ENCODE assay signal across 1 cellular context in the genomic region with DNA sequence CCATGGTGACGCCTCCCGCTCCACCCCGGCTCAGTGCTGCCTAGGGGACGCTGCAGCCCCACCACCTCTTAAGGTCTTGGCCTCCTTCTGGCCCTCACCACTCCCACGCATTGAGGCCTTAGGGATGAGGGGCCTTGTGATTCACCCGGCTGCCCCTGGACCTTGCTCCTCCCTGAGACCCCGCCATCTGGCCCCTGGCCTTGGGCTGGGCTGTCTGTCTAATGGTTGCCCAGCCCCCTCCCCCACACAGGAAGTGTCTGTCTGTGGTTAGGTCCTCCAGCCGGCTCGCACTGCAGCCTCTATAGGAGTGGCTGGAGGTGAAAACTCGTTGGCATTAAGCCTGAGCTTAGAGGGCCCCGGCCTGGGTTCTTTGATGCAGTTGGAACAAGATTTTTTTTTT.
TF ChIP-seq lines count a peak whose summit lies in the region.

No MANE protein-coding gene starts in this region.

TF ChIP-seq in HepG2, 621 proteins besides CTCF, POLR2A, EP300 and RAD21 (continues in another document):
- no peak for TF ChIP-seq GABPA (IDR thresholded peaks at IDR 0.05; ENCODE audit: low read depth, low read length)
- peak; percentile 45 for TF ChIP-seq GABPA (CRISPR knock-in tag; IDR thresholded peaks at IDR 0.05; ENCODE audit: low read depth)
- no peak for TF ChIP-seq MBD4 (IDR thresholded peaks at IDR 0.05; ENCODE audit: borderline replicate concordance, low read length)
- peak; percentile 51 for TF ChIP-seq GABPB1 (CRISPR knock-in tag; IDR thresholded peaks at IDR 0.05)
- TF ChIP-seq KLF13 (CRISPR knock-in tag; IDR thresholded peaks at IDR 0.05), result no peak
- no peak for TF ChIP-seq NONO (IDR thresholded peaks at IDR 0.05)
- no peak for TF ChIP-seq NONO (CRISPR knock-in tag; conservative IDR thresholded peaks at IDR 0.05)
- TF ChIP-seq, protein P1, sequence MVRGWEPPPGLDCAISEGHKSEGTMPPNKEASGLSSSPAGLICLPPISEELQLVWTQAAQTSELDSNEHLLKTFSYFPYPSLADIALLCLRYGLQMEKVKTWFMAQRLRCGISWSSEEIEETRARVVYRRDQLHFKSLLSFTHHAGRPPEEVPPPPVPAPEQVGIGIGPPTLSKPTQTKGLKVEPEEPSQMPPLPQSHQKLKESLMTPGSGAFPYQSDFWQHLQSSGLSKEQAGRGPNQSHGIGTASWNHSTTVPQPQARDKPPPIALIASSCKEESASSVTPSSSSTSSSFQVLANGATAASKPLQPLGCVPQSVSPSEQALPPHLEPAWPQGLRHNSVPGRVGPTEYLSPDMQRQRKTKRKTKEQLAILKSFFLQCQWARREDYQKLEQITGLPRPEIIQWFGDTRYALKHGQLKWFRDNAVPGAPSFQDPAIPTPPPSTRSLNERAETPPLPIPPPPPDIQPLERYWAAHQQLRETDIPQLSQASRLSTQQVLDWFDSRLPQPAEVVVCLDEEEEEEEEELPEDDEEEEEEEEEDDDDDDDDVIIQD (CRISPR knock-in tag; IDR thresholded peaks at IDR 0.05; ENCODE audit: low read depth), result peak; percentile 66; the same call in 1 of the 2 replicates
- TF ChIP-seq ZNF569 (CRISPR knock-in tag; IDR thresholded peaks at IDR 0.05; ENCODE audit: borderline replicate concordance), result no peak
- TF ChIP-seq, protein P2, sequence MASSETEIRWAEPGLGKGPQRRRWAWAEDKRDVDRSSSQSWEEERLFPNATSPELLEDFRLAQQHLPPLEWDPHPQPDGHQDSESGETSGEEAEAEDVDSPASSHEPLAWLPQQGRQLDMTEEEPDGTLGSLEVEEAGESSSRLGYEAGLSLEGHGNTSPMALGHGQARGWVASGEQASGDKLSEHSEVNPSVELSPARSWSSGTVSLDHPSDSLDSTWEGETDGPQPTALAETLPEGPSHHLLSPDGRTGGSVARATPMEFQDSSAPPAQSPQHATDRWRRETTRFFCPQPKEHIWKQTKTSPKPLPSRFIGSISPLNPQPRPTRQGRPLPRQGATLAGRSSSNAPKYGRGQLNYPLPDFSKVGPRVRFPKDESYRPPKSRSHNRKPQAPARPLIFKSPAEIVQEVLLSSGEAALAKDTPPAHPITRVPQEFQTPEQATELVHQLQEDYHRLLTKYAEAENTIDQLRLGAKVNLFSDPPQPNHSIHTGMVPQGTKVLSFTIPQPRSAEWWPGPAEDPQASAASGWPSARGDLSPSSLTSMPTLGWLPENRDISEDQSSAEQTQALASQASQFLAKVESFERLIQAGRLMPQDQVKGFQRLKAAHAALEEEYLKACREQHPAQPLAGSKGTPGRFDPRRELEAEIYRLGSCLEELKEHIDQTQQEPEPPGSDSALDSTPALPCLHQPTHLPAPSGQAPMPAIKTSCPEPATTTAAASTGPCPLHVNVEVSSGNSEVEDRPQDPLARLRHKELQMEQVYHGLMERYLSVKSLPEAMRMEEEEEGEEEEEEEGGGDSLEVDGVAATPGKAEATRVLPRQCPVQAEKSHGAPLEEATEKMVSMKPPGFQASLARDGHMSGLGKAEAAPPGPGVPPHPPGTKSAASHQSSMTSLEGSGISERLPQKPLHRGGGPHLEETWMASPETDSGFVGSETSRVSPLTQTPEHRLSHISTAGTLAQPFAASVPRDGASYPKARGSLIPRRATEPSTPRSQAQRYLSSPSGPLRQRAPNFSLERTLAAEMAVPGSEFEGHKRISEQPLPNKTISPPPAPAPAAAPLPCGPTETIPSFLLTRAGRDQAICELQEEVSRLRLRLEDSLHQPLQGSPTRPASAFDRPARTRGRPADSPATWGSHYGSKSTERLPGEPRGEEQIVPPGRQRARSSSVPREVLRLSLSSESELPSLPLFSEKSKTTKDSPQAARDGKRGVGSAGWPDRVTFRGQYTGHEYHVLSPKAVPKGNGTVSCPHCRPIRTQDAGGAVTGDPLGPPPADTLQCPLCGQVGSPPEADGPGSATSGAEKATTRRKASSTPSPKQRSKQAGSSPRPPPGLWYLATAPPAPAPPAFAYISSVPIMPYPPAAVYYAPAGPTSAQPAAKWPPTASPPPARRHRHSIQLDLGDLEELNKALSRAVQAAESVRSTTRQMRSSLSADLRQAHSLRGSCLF (CRISPR knock-in tag; IDR thresholded peaks at IDR 0.05; ENCODE audit: borderline replicate concordance), result no peak
- 0 out of 2 replicates have a peak, but pooled peaks have one; percentile 24 for TF ChIP-seq ZBTB38 (CRISPR knock-in tag; IDR thresholded peaks at IDR 0.05)
- TF ChIP-seq MEF2D (CRISPR knock-in tag; IDR thresholded peaks at IDR 0.05), result no peak
- TF ChIP-seq ZNF281 (CRISPR knock-in tag; IDR thresholded peaks at IDR 0.05; ENCODE audit: borderline replicate concordance), result peak; percentile 85
- TF ChIP-seq, protein P3, sequence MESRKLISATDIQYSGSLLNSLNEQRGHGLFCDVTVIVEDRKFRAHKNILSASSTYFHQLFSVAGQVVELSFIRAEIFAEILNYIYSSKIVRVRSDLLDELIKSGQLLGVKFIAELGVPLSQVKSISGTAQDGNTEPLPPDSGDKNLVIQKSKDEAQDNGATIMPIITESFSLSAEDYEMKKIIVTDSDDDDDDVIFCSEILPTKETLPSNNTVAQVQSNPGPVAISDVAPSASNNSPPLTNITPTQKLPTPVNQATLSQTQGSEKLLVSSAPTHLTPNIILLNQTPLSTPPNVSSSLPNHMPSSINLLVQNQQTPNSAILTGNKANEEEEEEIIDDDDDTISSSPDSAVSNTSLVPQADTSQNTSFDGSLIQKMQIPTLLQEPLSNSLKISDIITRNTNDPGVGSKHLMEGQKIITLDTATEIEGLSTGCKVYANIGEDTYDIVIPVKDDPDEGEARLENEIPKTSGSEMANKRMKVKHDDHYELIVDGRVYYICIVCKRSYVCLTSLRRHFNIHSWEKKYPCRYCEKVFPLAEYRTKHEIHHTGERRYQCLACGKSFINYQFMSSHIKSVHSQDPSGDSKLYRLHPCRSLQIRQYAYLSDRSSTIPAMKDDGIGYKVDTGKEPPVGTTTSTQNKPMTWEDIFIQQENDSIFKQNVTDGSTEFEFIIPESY (CRISPR knock-in tag; IDR thresholded peaks at IDR 0.05), result peak; percentile 69; the same call in 1 of the 2 replicates
- peak; percentile 54; the same call in 1 of the 2 replicates for TF ChIP-seq SALL1 (CRISPR knock-in tag; IDR thresholded peaks at IDR 0.05)
- TF ChIP-seq, protein P4, sequence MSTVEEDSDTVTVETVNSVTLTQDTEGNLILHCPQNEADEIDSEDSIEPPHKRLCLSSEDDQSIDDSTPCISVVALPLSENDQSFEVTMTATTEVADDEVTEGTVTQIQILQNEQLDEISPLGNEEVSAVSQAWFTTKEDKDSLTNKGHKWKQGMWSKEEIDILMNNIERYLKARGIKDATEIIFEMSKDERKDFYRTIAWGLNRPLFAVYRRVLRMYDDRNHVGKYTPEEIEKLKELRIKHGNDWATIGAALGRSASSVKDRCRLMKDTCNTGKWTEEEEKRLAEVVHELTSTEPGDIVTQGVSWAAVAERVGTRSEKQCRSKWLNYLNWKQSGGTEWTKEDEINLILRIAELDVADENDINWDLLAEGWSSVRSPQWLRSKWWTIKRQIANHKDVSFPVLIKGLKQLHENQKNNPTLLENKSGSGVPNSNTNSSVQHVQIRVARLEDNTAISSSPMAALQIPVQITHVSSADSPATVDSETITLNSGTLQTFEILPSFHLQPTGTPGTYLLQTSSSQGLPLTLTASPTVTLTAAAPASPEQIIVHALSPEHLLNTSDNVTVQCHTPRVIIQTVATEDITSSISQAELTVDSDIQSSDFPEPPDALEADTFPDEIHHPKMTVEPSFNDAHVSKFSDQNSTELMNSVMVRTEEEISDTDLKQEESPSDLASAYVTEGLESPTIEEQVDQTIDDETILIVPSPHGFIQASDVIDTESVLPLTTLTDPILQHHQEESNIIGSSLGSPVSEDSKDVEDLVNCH (CRISPR knock-in tag; IDR thresholded peaks at IDR 0.05), result no peak
- no peak for TF ChIP-seq NFIB (CRISPR knock-in tag; IDR thresholded peaks at IDR 0.05; ENCODE audit: borderline replicate concordance)
- TF ChIP-seq FOSL2 (CRISPR knock-in tag; IDR thresholded peaks at IDR 0.05), result 0 out of 2 replicates have a peak, but pooled peaks have one; percentile 19
- TF ChIP-seq, protein P5, sequence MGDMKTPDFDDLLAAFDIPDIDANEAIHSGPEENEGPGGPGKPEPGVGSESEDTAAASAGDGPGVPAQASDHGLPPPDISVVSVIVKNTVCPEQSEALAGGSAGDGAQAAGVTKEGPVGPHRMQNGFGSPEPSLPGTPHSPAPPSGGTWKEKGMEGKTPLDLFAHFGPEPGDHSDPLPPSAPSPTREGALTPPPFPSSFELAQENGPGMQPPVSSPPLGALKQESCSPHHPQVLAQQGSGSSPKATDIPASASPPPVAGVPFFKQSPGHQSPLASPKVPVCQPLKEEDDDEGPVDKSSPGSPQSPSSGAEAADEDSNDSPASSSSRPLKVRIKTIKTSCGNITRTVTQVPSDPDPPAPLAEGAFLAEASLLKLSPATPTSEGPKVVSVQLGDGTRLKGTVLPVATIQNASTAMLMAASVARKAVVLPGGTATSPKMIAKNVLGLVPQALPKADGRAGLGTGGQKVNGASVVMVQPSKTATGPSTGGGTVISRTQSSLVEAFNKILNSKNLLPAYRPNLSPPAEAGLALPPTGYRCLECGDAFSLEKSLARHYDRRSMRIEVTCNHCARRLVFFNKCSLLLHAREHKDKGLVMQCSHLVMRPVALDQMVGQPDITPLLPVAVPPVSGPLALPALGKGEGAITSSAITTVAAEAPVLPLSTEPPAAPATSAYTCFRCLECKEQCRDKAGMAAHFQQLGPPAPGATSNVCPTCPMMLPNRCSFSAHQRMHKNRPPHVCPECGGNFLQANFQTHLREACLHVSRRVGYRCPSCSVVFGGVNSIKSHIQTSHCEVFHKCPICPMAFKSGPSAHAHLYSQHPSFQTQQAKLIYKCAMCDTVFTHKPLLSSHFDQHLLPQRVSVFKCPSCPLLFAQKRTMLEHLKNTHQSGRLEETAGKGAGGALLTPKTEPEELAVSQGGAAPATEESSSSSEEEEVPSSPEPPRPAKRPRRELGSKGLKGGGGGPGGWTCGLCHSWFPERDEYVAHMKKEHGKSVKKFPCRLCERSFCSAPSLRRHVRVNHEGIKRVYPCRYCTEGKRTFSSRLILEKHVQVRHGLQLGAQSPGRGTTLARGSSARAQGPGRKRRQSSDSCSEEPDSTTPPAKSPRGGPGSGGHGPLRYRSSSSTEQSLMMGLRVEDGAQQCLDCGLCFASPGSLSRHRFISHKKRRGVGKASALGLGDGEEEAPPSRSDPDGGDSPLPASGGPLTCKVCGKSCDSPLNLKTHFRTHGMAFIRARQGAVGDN (CRISPR knock-in tag; IDR thresholded peaks at IDR 0.05), result peak; percentile 56
- no peak for TF ChIP-seq LCORL (IDR thresholded peaks at IDR 0.05)
- no peak for TF ChIP-seq LCORL (CRISPR knock-in tag; IDR thresholded peaks at IDR 0.05)
- 0 out of 2 replicates have a peak, but pooled peaks have one; percentile 19 for TF ChIP-seq POLR2AphosphoS5 (IDR thresholded peaks at IDR 0.05; ENCODE audit: low read depth, low read length)
- TF ChIP-seq, protein P6, sequence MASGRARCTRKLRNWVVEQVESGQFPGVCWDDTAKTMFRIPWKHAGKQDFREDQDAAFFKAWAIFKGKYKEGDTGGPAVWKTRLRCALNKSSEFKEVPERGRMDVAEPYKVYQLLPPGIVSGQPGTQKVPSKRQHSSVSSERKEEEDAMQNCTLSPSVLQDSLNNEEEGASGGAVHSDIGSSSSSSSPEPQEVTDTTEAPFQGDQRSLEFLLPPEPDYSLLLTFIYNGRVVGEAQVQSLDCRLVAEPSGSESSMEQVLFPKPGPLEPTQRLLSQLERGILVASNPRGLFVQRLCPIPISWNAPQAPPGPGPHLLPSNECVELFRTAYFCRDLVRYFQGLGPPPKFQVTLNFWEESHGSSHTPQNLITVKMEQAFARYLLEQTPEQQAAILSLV (CRISPR knock-in tag; IDR thresholded peaks at IDR 0.05; ENCODE audit: borderline replicate concordance), result no peak
- no peak for TF ChIP-seq ZXDC (CRISPR knock-in tag; IDR thresholded peaks at IDR 0.05)
- TF ChIP-seq ZBTB7A (CRISPR knock-in tag; IDR thresholded peaks at IDR 0.05), result peak; percentile 61; the same call in 1 of the 2 replicates
